Comparison of ENCODE assay signal across 12 cellular contexts in genomic region chr2:55408946-55409868, GRCh38. TPM values are rescaled to one million over a fixed set of nuclear protein-coding genes. Genes with fewer than 3 reads are reported as not detected.
DNase-seq lines count a peak whose midpoint lies in the region; ATAC-seq and TF ChIP-seq lines count a peak whose summit lies in the region.
"Had no signal": no experiment of that assay in that cellular context is flagged by ENCODE, and none has a peak within 500 bp of the region (broad histone marks: within the 10 kb centered on the region; RNA-seq: fewer than 3 reads in every experiment).

No MANE protein-coding gene starts in this region.

- TF ChIP-seq CTCF in AG10803 (conservative IDR thresholded peaks at IDR 0.05; ENCODE audit: low read length): no peak
- TF ChIP-seq CTCF in lower lobe of right lung (IDR thresholded peaks at IDR 0.05): no peak

- no peaks in the 10 kb centered on the region for H3K9me3 ChIP-seq in HAP-1
- H3K9me3 ChIP-seq in lower lobe of right lung: no peaks in the 10 kb centered on the region
- H3K9me3 ChIP-seq: Peyer's patch had no signal

- in situ Hi-C loops in HAP-1 (cut with MboI; ENCODE audit: low sequenced_read_pairs): no loop called here

- H3K4me1 ChIP-seq in HAP-1: peaks cover 14% of the 10 kb centered on the region
- peaks cover 5% of the 10 kb centered on the region for H3K4me1 ChIP-seq in lower lobe of right lung
- H3K4me1 ChIP-seq: Peyer's patch had no signal

- peak; percentile 40; the same call in 2 of the 3 replicates for ATAC-seq in SK-N-SH treated with all-trans-retinoic acid at 6 μM for 48 hours
- ATAC-seq in HG03565 (IDR thresholded peaks at IDR 0.05; ENCODE audit: unreplicated experiment): no peak
- ATAC-seq in GM19395 (IDR thresholded peaks at IDR 0.05; ENCODE audit: unreplicated experiment): no peak
- no peak for ATAC-seq in lower lobe of right lung

- DNase-seq in AG10803 (ENCODE audit: low read depth) (peak; percentile 48), HAP-1 (ENCODE audit: low spot score in 2 of 2) (peak; percentile 33 to 95), foreskin melanocyte (peak; percentile 59), lower lobe of right lung (no peak)
- no peak for DNase-seq in stimulated activated CD4-positive, alpha-beta T cell treated with anti-CD3 and anti-CD28 coated beads, Interleukin-12 subunit alpha, Interleukin-12 subunit beta, amount 100 ng/mL, for 4 hours
- DNase-seq: activated CD4-positive, alpha-beta T cell treated with anti-CD3 and anti-CD28 coated beads, Interleukin-2, amount 10 ng/mL, durations not matched to agents 7 days and 5 days; activated naive CD4-positive, alpha-beta T cell treated with anti-CD3 and anti-CD28 coated beads for 36 hours; kidney glomerular epithelial cell; Peyer's patch had no signal

- intact Hi-C loops in lower lobe of right lung (cut with DNase I): no loop called here

- H3K27me3 ChIP-seq in HAP-1 (ENCODE audit: low read depth) (no peaks in the 10 kb centered on the region), lower lobe of right lung (ENCODE audit: low read depth) (no peaks in the 10 kb centered on the region)
- H3K27me3 ChIP-seq: Peyer's patch had no signal

- H3K27ac ChIP-seq in lower lobe of right lung: no peak overlapping the region
- H3K27ac ChIP-seq: Peyer's patch had no signal

- H3K36me3 ChIP-seq in HAP-1 (replicated peaks) (no peaks in the 10 kb centered on the region), lower lobe of right lung (peaks cover 11% of the 10 kb centered on the region)
- H3K36me3 ChIP-seq: Peyer's patch had no signal

- H3K4me3 ChIP-seq in AG10803 (ENCODE audit: low read length): peak overlapping the region; percentile 32
- H3K4me3 ChIP-seq in HAP-1: no peak overlapping the region
- H3K4me3 ChIP-seq in lower lobe of right lung: no peak overlapping the region
- H3K4me3 ChIP-seq: Peyer's patch had no signal

TF ChIP-seq in SK-N-SH treated with all-trans-retinoic acid at 6 μM for 48 hours, 23 proteins besides CTCF, POLR2A, EP300 and RAD21:
- no peak for TF ChIP-seq RARB (CRISPR knock-in tag; IDR thresholded peaks at IDR 0.05)
- no peak for TF ChIP-seq TCF4 (CRISPR knock-in tag; IDR thresholded peaks at IDR 0.05; ENCODE audit: borderline replicate concordance)
- no peak for TF ChIP-seq SNAI2 (CRISPR knock-in tag; IDR thresholded peaks at IDR 0.05)
- TF ChIP-seq ZFP30 (CRISPR knock-in tag; IDR thresholded peaks at IDR 0.05): no peak
- TF ChIP-seq PPARA (CRISPR knock-in tag; IDR thresholded peaks at IDR 0.05; ENCODE audit: borderline replicate concordance): no peak
- TF ChIP-seq ZNF8 (CRISPR knock-in tag; IDR thresholded peaks at IDR 0.05): no peak

RNA-seq across cellular contexts. Expression of gene CCDC88A, which starts 10.4 kb away (rescaled TPM):
- 119 TPM for total RNA-seq in lower lobe of right lung

Comparison
In these comparisons a context has a peak if more than half of its experiments do, and no peak if none do; other contexts are left out.
1. DNase-seq: peak in AG10803 (single experiment), HAP-1 (2 of 2) and foreskin melanocyte (single experiment); none in stimulated activated CD4-positive, alpha-beta T cell treated with anti-CD3 and anti-CD28 coated beads, Interleukin-12 subunit alpha, Interleukin-12 subunit beta, amount 100 ng/mL, for 4 hours (single experiment) and lower lobe of right lung (single experiment).